In genomic region chr11:19435306-19435989, GRCh38 we compare ENCODE assay signal across 28 cellular contexts.
"Had no signal": no experiment of that assay in that cellular context is flagged by ENCODE, and none has a peak within 500 bp of the region (broad histone marks: within the 10 kb centered on the region; RNA-seq: fewer than 3 reads in every experiment).

No MANE protein-coding gene starts in this region.

- FAIRE-seq: endothelial cell of umbilical vein, TTC549, urothelium cell line had no signal

- H3K9me3 ChIP-seq: adrenal gland, body of pancreas, ovary, right lobe of liver, thoracic aorta had no signal

- ATAC-seq: activated CD4-positive, CD25-positive, alpha-beta regulatory T cell treated with anti-CD3 and anti-CD28 coated beads, Interleukin-2, amount 50 U/mL, for 24 hours; body of pancreas; foreskin keratinocyte; left ventricle myocardium superior; right lobe of liver; stimulated activated effector memory CD8-positive, alpha-beta T cell treated with anti-CD3 and anti-CD28 coated beads, Interleukin-12 subunit alpha, Interleukin-12 subunit beta, amount 100 ng/mL, for 72 hours had no signal

- H3K4me1 ChIP-seq: adrenal gland, right lobe of liver had no signal

- H3K27ac ChIP-seq: adrenal gland, body of pancreas, foreskin keratinocyte, ovary, right lobe of liver, skin epidermis, thoracic aorta, VCaP had no signal

- H3K4me3 ChIP-seq: adrenal gland, body of pancreas, ovary, right lobe of liver, skin epidermis, thoracic aorta had no signal

- H3K36me3 ChIP-seq: adrenal gland, ovary, right lobe of liver, thoracic aorta had no signal

- H3K27me3 ChIP-seq: body of pancreas, foreskin keratinocyte, ovary, right lobe of liver had no signal

- DNase-seq: activated CD4-positive, alpha-beta memory T cell treated with anti-CD3 and anti-CD28 coated beads for 36 hours; activated CD4-positive, alpha-beta T cell treated with anti-CD3 and anti-CD28 coated beads, Interleukin-2, amount 10 ng/mL, durations not matched to agents 24 days and 14 days; activated CD8-positive, alpha-beta memory T cell treated with anti-CD3 and anti-CD28 coated beads, Interleukin-2, amount 50 U/mL, for 4 hours; activated effector memory CD4-positive, alpha-beta T cell treated with anti-CD3 and anti-CD28 coated beads, Interleukin-2, amount 50 U/mL, for 16 hours; activated naive CD4-positive, alpha-beta T cell treated with anti-CD3 and anti-CD28 coated beads for 36 hours; activated naive CD8-positive, alpha-beta T cell treated with anti-CD3 and anti-CD28 coated beads for 36 hours; activated T-cell treated with anti-CD3 and anti-CD28 coated beads, Interleukin-2, amount 50 U/mL, for 1 hour; adrenal gland; aorta; body of pancreas; cortex of kidney; foreskin keratinocyte; left ventricle myocardium superior; naive B cell; ovary; right lobe of liver; stimulated activated CD4-positive, alpha-beta T cell treated with anti-CD3 and anti-CD28 coated beads, Interleukin-12 subunit alpha, Interleukin-12 subunit beta, amount 100 ng/mL, for 4 hours; stimulated activated CD4-positive, alpha-beta T cell treated with anti-CD3 and anti-CD28 coated beads, Interleukin-4, amount 100 ng/mL, for 24 hours; T-helper 9 cell; trophoblast cell had no signal
